2 cellular contexts compared by ENCODE assay signal in the genomic region with DNA sequence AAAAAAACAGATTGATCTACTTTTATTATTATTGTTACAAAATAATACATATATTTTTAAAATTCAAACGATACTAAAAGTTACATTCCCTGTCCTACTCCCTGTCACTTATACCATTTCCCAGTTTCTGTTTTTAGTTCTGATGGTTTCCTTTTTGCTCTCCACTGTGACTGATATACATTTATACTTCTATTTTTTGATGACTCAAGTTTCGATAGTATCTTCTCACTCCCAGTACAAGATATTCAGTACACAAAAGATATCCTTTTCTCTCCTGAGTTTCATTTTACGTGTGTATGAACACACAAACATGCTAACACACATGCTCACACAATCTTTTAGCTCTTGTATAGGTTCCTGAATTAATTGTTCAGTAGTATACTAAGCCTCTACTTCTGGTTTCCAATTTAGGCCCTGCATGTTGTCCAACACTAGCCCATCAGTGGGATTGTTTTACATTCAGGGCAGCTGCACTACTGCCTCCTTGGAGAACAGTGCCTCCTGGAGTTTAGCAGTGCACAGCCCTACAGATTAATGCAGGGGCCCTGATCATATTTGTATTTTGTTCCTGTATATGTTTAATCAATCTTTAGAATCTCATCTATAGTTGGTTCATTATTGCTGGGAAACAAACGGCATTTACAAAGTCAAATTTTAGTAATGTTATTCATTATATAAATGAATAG.
TF ChIP-seq lines count a peak whose summit lies in the region.

No MANE protein-coding gene starts in this region.

TF ChIP-seq in GM23338, 12 proteins besides CTCF, POLR2A, EP300 and RAD21 (continued from another document):
- TF ChIP-seq, protein P1, sequence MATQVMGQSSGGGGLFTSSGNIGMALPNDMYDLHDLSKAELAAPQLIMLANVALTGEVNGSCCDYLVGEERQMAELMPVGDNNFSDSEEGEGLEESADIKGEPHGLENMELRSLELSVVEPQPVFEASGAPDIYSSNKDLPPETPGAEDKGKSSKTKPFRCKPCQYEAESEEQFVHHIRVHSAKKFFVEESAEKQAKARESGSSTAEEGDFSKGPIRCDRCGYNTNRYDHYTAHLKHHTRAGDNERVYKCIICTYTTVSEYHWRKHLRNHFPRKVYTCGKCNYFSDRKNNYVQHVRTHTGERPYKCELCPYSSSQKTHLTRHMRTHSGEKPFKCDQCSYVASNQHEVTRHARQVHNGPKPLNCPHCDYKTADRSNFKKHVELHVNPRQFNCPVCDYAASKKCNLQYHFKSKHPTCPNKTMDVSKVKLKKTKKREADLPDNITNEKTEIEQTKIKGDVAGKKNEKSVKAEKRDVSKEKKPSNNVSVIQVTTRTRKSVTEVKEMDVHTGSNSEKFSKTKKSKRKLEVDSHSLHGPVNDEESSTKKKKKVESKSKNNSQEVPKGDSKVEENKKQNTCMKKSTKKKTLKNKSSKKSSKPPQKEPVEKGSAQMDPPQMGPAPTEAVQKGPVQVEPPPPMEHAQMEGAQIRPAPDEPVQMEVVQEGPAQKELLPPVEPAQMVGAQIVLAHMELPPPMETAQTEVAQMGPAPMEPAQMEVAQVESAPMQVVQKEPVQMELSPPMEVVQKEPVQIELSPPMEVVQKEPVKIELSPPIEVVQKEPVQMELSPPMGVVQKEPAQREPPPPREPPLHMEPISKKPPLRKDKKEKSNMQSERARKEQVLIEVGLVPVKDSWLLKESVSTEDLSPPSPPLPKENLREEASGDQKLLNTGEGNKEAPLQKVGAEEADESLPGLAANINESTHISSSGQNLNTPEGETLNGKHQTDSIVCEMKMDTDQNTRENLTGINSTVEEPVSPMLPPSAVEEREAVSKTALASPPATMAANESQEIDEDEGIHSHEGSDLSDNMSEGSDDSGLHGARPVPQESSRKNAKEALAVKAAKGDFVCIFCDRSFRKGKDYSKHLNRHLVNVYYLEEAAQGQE (IDR thresholded peaks at IDR 0.05; ENCODE audit: unreplicated experiment) = no peak
- no peak for TF ChIP-seq STAT1 (IDR thresholded peaks at IDR 0.05; ENCODE audit: unreplicated experiment)
- TF ChIP-seq ZNF331 (CRISPR knock-in tag; IDR thresholded peaks at IDR 0.05; ENCODE audit: low read depth) = no peak
- TF ChIP-seq POLR2AphosphoS5 (IDR thresholded peaks at IDR 0.05; ENCODE audit: low read depth) = no peak
- TF ChIP-seq, protein P2, sequence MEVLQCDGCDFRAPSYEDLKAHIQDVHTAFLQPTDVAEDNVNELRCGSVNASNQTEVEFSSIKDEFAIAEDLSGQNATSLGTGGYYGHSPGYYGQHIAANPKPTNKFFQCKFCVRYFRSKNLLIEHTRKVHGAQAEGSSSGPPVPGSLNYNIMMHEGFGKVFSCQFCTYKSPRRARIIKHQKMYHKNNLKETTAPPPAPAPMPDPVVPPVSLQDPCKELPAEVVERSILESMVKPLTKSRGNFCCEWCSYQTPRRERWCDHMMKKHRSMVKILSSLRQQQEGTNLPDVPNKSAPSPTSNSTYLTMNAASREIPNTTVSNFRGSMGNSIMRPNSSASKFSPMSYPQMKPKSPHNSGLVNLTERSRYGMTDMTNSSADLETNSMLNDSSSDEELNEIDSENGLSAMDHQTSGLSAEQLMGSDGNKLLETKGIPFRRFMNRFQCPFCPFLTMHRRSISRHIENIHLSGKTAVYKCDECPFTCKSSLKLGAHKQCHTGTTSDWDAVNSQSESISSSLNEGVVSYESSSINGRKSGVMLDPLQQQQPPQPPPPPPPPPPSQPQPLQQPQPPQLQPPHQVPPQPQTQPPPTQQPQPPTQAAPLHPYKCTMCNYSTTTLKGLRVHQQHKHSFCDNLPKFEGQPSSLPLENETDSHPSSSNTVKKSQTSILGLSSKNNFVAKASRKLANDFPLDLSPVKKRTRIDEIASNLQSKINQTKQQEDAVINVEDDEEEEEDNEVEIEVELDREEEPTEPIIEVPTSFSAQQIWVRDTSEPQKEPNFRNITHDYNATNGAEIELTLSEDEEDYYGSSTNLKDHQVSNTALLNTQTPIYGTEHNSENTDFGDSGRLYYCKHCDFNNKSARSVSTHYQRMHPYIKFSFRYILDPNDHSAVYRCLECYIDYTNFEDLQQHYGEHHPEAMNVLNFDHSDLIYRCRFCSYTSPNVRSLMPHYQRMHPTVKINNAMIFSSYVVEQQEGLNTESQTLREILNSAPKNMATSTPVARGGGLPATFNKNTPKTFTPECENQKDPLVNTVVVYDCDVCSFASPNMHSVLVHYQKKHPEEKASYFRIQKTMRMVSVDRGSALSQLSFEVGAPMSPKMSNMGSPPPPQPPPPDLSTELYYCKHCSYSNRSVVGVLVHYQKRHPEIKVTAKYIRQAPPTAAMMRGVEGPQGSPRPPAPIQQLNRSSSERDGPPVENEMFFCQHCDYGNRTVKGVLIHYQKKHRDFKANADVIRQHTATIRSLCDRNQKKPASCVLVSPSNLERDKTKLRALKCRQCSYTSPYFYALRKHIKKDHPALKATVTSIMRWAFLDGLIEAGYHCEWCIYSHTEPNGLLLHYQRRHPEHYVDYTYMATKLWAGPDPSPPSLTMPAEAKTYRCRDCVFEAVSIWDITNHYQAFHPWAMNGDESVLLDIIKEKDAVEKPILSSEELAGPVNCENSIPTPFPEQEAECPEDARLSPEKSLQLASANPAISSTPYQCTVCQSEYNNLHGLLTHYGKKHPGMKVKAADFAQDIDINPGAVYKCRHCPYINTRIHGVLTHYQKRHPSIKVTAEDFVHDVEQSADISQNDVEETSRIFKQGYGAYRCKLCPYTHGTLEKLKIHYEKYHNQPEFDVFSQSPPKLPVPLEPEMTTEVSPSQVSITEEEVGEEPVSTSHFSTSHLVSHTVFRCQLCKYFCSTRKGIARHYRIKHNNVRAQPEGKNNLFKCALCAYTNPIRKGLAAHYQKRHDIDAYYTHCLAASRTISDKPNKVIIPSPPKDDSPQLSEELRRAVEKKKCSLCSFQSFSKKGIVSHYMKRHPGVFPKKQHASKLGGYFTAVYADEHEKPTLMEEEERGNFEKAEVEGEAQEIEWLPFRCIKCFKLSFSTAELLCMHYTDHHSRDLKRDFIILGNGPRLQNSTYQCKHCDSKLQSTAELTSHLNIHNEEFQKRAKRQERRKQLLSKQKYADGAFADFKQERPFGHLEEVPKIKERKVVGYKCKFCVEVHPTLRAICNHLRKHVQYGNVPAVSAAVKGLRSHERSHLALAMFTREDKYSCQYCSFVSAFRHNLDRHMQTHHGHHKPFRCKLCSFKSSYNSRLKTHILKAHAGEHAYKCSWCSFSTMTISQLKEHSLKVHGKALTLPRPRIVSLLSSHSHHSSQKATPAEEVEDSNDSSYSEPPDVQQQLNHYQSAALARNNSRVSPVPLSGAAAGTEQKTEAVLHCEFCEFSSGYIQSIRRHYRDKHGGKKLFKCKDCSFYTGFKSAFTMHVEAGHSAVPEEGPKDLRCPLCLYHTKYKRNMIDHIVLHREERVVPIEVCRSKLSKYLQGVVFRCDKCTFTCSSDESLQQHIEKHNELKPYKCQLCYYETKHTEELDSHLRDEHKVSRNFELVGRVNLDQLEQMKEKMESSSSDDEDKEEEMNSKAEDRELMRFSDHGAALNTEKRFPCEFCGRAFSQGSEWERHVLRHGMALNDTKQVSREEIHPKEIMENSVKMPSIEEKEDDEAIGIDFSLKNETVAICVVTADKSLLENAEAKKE (CRISPR knock-in tag; IDR thresholded peaks at IDR 0.05) = no peak
- no peak for TF ChIP-seq EZH2phosphoT487 (IDR thresholded peaks at IDR 0.05; ENCODE audit: unreplicated experiment)
- TF ChIP-seq ZNF114 (CRISPR knock-in tag; IDR thresholded peaks at IDR 0.05) = no peak

TF ChIP-seq in SK-N-SH treated with all-trans-retinoic acid at 6 μM for 48 hours, 23 proteins besides CTCF, POLR2A, EP300 and RAD21 (continued from another document):
- TF ChIP-seq, protein P3, sequence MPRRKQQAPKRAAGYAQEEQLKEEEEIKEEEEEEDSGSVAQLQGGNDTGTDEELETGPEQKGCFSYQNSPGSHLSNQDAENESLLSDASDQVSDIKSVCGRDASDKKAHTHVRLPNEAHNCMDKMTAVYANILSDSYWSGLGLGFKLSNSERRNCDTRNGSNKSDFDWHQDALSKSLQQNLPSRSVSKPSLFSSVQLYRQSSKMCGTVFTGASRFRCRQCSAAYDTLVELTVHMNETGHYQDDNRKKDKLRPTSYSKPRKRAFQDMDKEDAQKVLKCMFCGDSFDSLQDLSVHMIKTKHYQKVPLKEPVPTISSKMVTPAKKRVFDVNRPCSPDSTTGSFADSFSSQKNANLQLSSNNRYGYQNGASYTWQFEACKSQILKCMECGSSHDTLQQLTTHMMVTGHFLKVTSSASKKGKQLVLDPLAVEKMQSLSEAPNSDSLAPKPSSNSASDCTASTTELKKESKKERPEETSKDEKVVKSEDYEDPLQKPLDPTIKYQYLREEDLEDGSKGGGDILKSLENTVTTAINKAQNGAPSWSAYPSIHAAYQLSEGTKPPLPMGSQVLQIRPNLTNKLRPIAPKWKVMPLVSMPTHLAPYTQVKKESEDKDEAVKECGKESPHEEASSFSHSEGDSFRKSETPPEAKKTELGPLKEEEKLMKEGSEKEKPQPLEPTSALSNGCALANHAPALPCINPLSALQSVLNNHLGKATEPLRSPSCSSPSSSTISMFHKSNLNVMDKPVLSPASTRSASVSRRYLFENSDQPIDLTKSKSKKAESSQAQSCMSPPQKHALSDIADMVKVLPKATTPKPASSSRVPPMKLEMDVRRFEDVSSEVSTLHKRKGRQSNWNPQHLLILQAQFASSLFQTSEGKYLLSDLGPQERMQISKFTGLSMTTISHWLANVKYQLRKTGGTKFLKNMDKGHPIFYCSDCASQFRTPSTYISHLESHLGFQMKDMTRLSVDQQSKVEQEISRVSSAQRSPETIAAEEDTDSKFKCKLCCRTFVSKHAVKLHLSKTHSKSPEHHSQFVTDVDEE (CRISPR knock-in tag; IDR thresholded peaks at IDR 0.05) = no peak
- TF ChIP-seq PPARA (CRISPR knock-in tag; IDR thresholded peaks at IDR 0.05; ENCODE audit: borderline replicate concordance) = no peak
- no peak for TF ChIP-seq ZC3H10 (CRISPR knock-in tag; IDR thresholded peaks at IDR 0.05)
- TF ChIP-seq, protein P4, sequence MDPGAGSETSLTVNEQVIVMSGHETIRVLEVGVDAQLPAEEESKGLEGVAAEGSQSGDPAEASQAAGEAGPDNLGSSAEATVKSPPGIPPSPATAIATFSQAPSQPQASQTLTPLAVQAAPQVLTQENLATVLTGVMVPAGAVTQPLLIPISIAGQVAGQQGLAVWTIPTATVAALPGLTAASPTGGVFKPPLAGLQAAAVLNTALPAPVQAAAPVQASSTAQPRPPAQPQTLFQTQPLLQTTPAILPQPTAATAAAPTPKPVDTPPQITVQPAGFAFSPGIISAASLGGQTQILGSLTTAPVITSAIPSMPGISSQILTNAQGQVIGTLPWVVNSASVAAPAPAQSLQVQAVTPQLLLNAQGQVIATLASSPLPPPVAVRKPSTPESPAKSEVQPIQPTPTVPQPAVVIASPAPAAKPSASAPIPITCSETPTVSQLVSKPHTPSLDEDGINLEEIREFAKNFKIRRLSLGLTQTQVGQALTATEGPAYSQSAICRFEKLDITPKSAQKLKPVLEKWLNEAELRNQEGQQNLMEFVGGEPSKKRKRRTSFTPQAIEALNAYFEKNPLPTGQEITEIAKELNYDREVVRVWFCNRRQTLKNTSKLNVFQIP (CRISPR knock-in tag; IDR thresholded peaks at IDR 0.05; ENCODE audit: borderline replicate concordance, low read depth) = no peak
- TF ChIP-seq, protein P5, sequence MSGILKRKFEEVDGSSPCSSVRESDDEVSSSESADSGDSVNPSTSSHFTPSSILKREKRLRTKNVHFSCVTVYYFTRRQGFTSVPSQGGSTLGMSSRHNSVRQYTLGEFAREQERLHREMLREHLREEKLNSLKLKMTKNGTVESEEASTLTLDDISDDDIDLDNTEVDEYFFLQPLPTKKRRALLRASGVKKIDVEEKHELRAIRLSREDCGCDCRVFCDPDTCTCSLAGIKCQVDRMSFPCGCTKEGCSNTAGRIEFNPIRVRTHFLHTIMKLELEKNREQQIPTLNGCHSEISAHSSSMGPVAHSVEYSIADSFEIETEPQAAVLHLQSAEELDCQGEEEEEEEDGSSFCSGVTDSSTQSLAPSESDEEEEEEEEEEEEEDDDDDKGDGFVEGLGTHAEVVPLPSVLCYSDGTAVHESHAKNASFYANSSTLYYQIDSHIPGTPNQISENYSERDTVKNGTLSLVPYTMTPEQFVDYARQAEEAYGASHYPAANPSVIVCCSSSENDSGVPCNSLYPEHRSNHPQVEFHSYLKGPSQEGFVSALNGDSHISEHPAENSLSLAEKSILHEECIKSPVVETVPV (CRISPR knock-in tag; IDR thresholded peaks at IDR 0.05) = no peak
